Comparison of ENCODE assay signal across 15 cellular contexts in the genomic region with DNA sequence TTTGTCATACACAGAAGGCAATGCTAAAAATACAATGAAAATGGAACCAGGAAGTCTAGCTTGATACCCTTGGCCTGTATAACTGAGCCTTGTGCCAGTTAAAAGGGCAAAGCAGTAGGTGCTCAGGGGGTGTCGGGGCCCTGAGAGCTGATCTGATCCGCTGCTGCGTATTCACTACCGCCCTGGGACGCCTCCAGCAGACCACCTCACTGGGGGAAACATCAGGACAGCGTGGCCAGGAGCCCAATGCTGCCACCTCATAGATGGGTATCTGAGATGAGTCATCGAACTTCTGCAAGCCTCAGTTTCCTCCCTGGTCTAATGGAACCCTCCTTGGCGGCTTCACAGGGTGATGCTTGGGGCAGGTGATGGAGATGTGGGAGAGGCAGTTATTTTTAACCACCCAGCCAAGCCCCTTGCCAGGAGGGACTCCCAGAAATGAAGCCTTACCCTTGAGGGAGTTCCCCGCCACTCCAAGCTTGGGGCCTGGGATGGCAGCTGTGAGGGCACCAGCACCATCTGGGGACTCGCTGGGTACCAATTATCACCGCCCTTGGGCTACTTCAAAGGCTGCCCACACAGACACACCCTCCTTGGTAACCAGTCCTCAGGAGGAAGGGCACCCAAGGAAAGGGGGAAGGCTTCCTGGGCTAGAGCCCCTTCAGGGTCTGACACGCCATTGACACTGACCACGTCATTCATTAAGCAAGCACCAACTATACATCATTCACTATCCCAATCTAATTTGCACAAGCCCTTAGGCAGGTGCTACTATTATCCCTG. TPM values are rescaled to one million over a fixed set of nuclear protein-coding genes. Genes with fewer than 3 reads are reported as not detected.
"Had no signal": no experiment of that assay in that cellular context is flagged by ENCODE, and none has a peak within 500 bp of the region (broad histone marks: within the 10 kb centered on the region; RNA-seq: fewer than 3 reads in every experiment).

No MANE protein-coding gene starts in this region.

- H3K4me3 ChIP-seq: lung, smooth muscle cell had no signal

- H3K27ac Mint-ChIP-seq: activated CD4-positive, alpha-beta T cell treated with anti-CD3 and anti-CD28 coated beads, Interleukin-2, amount 10 ng/mL, durations not matched to agents 7 days and 5 days had no signal

- H3K4me2 ChIP-seq: smooth muscle cell had no signal

- DNase-seq: activated CD4-positive, alpha-beta T cell treated with anti-CD3 and anti-CD28 coated beads, Interleukin-2, amount 10 ng/mL, durations not matched to agents 7 days and 5 days; activated CD4-positive, CD25-positive, alpha-beta regulatory T cell; activated naive CD8-positive, alpha-beta T cell treated with anti-CD3 and anti-CD28 coated beads, Interleukin-2, amount 10 ng/mL, durations not matched to agents 7 days and 5 days; activated T-cell treated with anti-CD3 and anti-CD28 coated beads, Interleukin-2, amount 50 U/mL, for 4 hours; cortex of kidney; effector memory CD4-positive, alpha-beta T cell; hippocampal formation; naive thymus-derived CD4-positive, alpha-beta T cell; stimulated activated naive CD4-positive, alpha-beta T cell; T-helper 2 cell; trophoblast cell had no signal

- H3K27me3 Mint-ChIP-seq: activated CD4-positive, alpha-beta T cell treated with anti-CD3 and anti-CD28 coated beads, Interleukin-2, amount 10 ng/mL, durations not matched to agents 7 days and 5 days; activated naive CD8-positive, alpha-beta T cell treated with anti-CD3 and anti-CD28 coated beads, Interleukin-2, amount 10 ng/mL, durations not matched to agents 7 days and 5 days; naive thymus-derived CD4-positive, alpha-beta T cell had no signal

- ATAC-seq: activated T-cell treated with anti-CD3 and anti-CD28 coated beads, Interleukin-2, amount 50 U/mL, for 4 hours; naive thymus-derived CD4-positive, alpha-beta T cell had no signal

- H3K4me3 Mint-ChIP-seq: activated CD4-positive, alpha-beta T cell treated with anti-CD3 and anti-CD28 coated beads, Interleukin-2, amount 10 ng/mL, durations not matched to agents 7 days and 5 days; activated naive CD8-positive, alpha-beta T cell treated with anti-CD3 and anti-CD28 coated beads, Interleukin-2, amount 10 ng/mL, durations not matched to agents 7 days and 5 days; activated T-cell treated with anti-CD3 and anti-CD28 coated beads, Interleukin-2, amount 50 U/mL, for 4 hours had no signal

- H3K9me3 Mint-ChIP-seq: activated CD4-positive, alpha-beta T cell treated with anti-CD3 and anti-CD28 coated beads, Interleukin-2, amount 10 ng/mL, durations not matched to agents 7 days and 5 days; activated naive CD8-positive, alpha-beta T cell treated with anti-CD3 and anti-CD28 coated beads, Interleukin-2, amount 10 ng/mL, durations not matched to agents 7 days and 5 days; activated T-cell treated with anti-CD3 and anti-CD28 coated beads, Interleukin-2, amount 50 U/mL, for 4 hours; naive thymus-derived CD4-positive, alpha-beta T cell had no signal

- H3K27ac ChIP-seq: epithelial cell of prostate had no signal

RNA-seq across cellular contexts. Expression of gene CIITA, which starts 57.5 kb away (rescaled TPM):
- total RNA-seq: astrocyte, smooth muscle cell had no signal
